Comparison of ENCODE assay signal across 35 cellular contexts in the genomic region with DNA sequence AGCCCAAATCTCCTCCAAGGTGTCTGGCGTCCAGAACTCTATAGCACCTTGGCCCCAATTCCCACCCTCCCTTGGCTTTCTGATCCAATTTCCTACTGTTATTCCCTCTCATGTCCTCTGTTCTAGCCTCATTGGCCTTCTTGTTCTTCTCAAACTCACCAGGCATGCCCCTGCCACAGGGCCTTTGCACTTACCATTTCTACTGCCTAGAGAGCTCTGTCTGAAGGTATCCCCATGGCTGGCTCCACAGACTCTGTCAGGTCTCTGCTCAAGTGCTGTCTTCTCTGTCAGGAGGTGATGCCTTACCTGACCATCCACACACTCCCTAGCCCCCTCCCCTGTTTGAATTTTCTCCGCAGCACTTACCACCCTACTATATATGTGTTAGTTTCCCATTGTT. TPM values are rescaled to one million over a fixed set of nuclear protein-coding genes. Genes with fewer than 3 reads are reported as not detected.
"Had no signal": no experiment of that assay in that cellular context is flagged by ENCODE, and none has a peak within 500 bp of the region (broad histone marks: within the 10 kb centered on the region; RNA-seq: fewer than 3 reads in every experiment).

No MANE protein-coding gene starts in this region.

- DNase-seq: Kasumi-1, MG63, MM.1S, MV-4-11, NCI-H1048, NCI-H1092, NCI-H1092 treated with DMSO at 0.1 percent for 48 hours, NCI-H1105, NCI-H1105 treated with DMSO at 0.1 percent for 48 hours, NCI-H1417, NCI-H1417 treated with DMSO at 0.1 percent for 48 hours, NCI-H1436, NCI-H1436 treated with DMSO at 0.1 percent for 48 hours, NCI-H146, NCI-H1694, NCI-H1694 treated with DMSO at 0.1 percent for 48 hours, NCI-H187, NCI-H187 treated with DMSO at 0.1 percent for 48 hours, NCI-H1930, NCI-H2029, NCI-H2029 treated with DMSO at 0.1 percent for 48 hours, NCI-H2081 treated with DMSO at 0.1 percent for 48 hours, NCI-H2107, NCI-H2171, NCI-H2171 treated with DMSO at 0.1 percent for 48 hours, NCI-H2227 treated with DMSO at 0.1 percent for 48 hours, NCI-H226, NCI-H345, NCI-H446, NCI-H446 treated with DMSO at 0.1 percent for 48 hours, NCI-H510A, NCI-H510A treated with DMSO at 0.1 percent for 48 hours, NCI-H524 had no signal

- H3K4me2 ChIP-seq: KMS-11 had no signal

- H3K36me3 ChIP-seq: MG63 had no signal

- H3K27ac ChIP-seq: KMS-11 had no signal

- H3K4me3 ChIP-seq: MG63 had no signal

- H3K9ac ChIP-seq: KMS-11 had no signal

RNA-seq across cellular contexts. Expression of a gene that starts 5.6 kb away (rescaled TPM):
- total RNA-seq: M059J had no signal
